Comparison of ENCODE assay signal across 8 cellular contexts in the genomic region with DNA sequence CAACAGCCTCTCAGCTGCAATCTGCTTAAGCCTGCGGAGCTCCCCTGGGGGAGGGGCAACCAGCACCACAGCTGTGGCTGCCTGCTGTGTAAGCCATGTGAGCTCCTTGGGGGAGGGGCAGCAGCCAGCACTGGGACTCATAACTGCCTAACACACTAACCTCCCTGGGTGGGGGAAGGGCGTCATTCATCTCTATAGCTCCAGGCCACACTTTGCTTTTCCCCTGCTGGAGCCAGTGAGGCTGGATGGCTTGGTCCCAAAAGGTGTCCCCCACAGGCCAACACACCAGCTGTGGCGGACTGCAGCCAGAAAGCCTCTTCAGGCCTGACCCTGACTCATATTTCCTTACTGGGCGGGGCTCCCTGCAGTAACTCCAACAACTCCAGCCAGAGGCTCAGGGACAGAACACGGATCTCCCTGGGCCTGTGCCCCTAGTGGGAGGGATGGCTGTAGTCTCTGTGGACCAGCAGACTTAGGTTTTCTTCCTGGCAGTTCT.
DNase-seq lines count a peak whose midpoint lies in the region; FAIRE-seq and TF ChIP-seq lines count a peak whose summit lies in the region.

No MANE protein-coding gene starts in this region.

- H3K4me1 Mint-ChIP-seq in nephron progenitor cell: peaks cover 25% of the 10 kb centered on the region

- H3K4me3 Mint-ChIP-seq in nephron progenitor cell: peak overlapping the region; percentile 16

- peaks cover 50% of the 10 kb centered on the region for H3K9me3 Mint-ChIP-seq in nephron progenitor cell

- no peak for TF ChIP-seq POLR2A in GM12892 (IDR thresholded peaks at IDR 0.05; ENCODE audit: low read depth, low read length)

- DNase-seq in GM12892 (ENCODE audit: insufficient read length) (no peak), HCEC 1CT (peak; percentile 40), NCI-H1417 treated with DMSO at 0.1 percent for 48 hours (lab: John Stamatoyannopoulos, UW) (peak; percentile 54), caudate nucleus (lab: John Stamatoyannopoulos, UW) (peak in 52 of 61 donors; percentile 5 to 80 (median 40)), nephron progenitor cell (peak; percentile 69), NCI-H1092 (lab: John Stamatoyannopoulos, UW) (no peak), inferior parietal cortex (ENCODE audit: extremely low spot score) (no peak), NCI-H1092 treated with DMSO at 0.1 percent for 48 hours (lab: John Stamatoyannopoulos, UW) (no peak)

- peak overlapping the region; percentile 68 for H3K27ac Mint-ChIP-seq in nephron progenitor cell

- peaks cover 26% of the 10 kb centered on the region for H3K36me3 Mint-ChIP-seq in nephron progenitor cell (ENCODE audit: low read depth)

- no peak overlapping the region for H3K27ac ChIP-seq in caudate nucleus (ENCODE audit: low read depth, low read length)

- peak; percentile 82 for FAIRE-seq in GM12892 (lab: Jason Lieb, UNC)

- TF ChIP-seq CTCF in nephron progenitor cell (IDR thresholded peaks at IDR 0.05): no peak

- no peaks in the 10 kb centered on the region for H3K27me3 Mint-ChIP-seq in nephron progenitor cell (ENCODE audit: low read depth, poor library complexity)

Comparison
In these comparisons a context has a peak if more than half of its experiments do, and no peak if none do; other contexts are left out.
1. DNase-seq: peak in HCEC 1CT (single experiment), NCI-H1417 treated with DMSO at 0.1 percent for 48 hours (single experiment), caudate nucleus (52 of 61) and nephron progenitor cell (single experiment); none in GM12892 (single experiment), NCI-H1092 (single experiment), inferior parietal cortex (single experiment) and NCI-H1092 treated with DMSO at 0.1 percent for 48 hours (single experiment).